10 cellular contexts compared by ENCODE assay signal in genomic region chr2:6864251-6864758, GRCh38. TPM values are rescaled to one million over a fixed set of nuclear protein-coding genes. Genes with fewer than 3 reads are reported as not detected.
DNase-seq lines count a peak whose midpoint lies in the region; ATAC-seq and TF ChIP-seq lines count a peak whose summit lies in the region.
"Had no signal": no experiment of that assay in that cellular context is flagged by ENCODE, and none has a peak within 500 bp of the region (broad histone marks: within the 10 kb centered on the region; RNA-seq: fewer than 3 reads in every experiment).

No MANE protein-coding gene starts in this region.

- peak overlapping the region; percentile 74 for H3K4me3 Mint-ChIP-seq in activated T-helper 2 cell treated with anti-CD3 and anti-CD28 coated beads, Interferon-gamma antibody, Interleukin-2, Interleukin-4, amounts not matched to agents 10 μg/mL and 5 μg/mL and 100 μg/mL, durations not matched to agents 14 hours and 24 hours and 36 hours (ENCODE audit: low read depth)
- H3K4me3 Mint-ChIP-seq in HFFc6: no peak overlapping the region

- H3K36me3 ChIP-seq in left ventricle myocardium inferior: peaks cover 28% of the 10 kb centered on the region
- H3K36me3 ChIP-seq in upper lobe of right lung: peaks cover 8% of the 10 kb centered on the region
- H3K36me3 ChIP-seq in tibial artery: peaks cover 5 to 17% (median 12%) of the 10 kb centered on the region in 3 donors

- H3K36me3 Mint-ChIP-seq in activated T-helper 2 cell treated with anti-CD3 and anti-CD28 coated beads, Interferon-gamma antibody, Interleukin-2, Interleukin-4, amounts not matched to agents 10 μg/mL and 5 μg/mL and 100 μg/mL, durations not matched to agents 14 hours and 24 hours and 36 hours (ENCODE audit: low read depth): peaks cover 52% of the 10 kb centered on the region
- H3K36me3 Mint-ChIP-seq in HFFc6 (ENCODE audit: low read depth): peaks cover 4% of the 10 kb centered on the region; the same call in 1 of the 2 replicates

- H3K27ac ChIP-seq in left ventricle myocardium inferior (replicated peaks) (peak overlapping the region; percentile 94), upper lobe of right lung (no peak overlapping the region), tibial artery (no peak overlapping the region)
- H3K27ac ChIP-seq: KMS-11 had no signal

- intact Hi-C loops in left ventricle myocardium inferior (cut with micrococcal nuclease): no loop called here
- intact Hi-C loops in left ventricle myocardium superior (cut with micrococcal nuclease): no loop called here
- intact Hi-C loops in activated T-helper 2 cell treated with anti-CD3 and anti-CD28 coated beads, Interferon-gamma antibody, Interleukin-2, Interleukin-4, amounts not matched to agents 10 μg/mL and 5 μg/mL and 100 μg/mL, durations not matched to agents 14 hours and 24 hours and 36 hours (cut with micrococcal nuclease): no loop called here
- intact Hi-C loops in upper lobe of right lung (cut with DNase I): no loop called here
- intact Hi-C loops in tibial artery (cut with DNase I; ENCODE audit: low total_unique reads): no loop called here

- H3K9me3 ChIP-seq in left ventricle myocardium inferior (replicated peaks) (peaks cover 5% of the 10 kb centered on the region), mononuclear cell (ENCODE audit: low read depth, low read length) (peaks cover 10% of the 10 kb centered on the region), upper lobe of right lung (no peaks in the 10 kb centered on the region), tibial artery (peaks cover 0 to 4% (median 0%) of the 10 kb centered on the region in 3 donors)

- H3K4me1 Mint-ChIP-seq in activated T-helper 2 cell treated with anti-CD3 and anti-CD28 coated beads, Interferon-gamma antibody, Interleukin-2, Interleukin-4, amounts not matched to agents 10 μg/mL and 5 μg/mL and 100 μg/mL, durations not matched to agents 14 hours and 24 hours and 36 hours (ENCODE audit: low read depth): peaks cover 38% of the 10 kb centered on the region
- peaks cover 5% of the 10 kb centered on the region; the same call in 1 of the 2 replicates for H3K4me1 Mint-ChIP-seq in HFFc6 (ENCODE audit: low read depth)

- H3K4me1 ChIP-seq in left ventricle myocardium inferior (peaks cover 48% of the 10 kb centered on the region), mononuclear cell (ENCODE audit: insufficient read depth, low read length) (peaks cover 32% of the 10 kb centered on the region), upper lobe of right lung (peaks cover 21% of the 10 kb centered on the region), tibial artery (peaks cover 0 to 14% (median 9%) of the 10 kb centered on the region in 4 donors)

- TF ChIP-seq CTCF in left ventricle myocardium inferior (IDR thresholded peaks at IDR 0.05; ENCODE audit: borderline replicate concordance): no peak
- TF ChIP-seq CTCF in upper lobe of right lung (IDR thresholded peaks at IDR 0.05): no peak
- TF ChIP-seq CTCF in tibial artery (IDR thresholded peaks at IDR 0.05): no peak
- no peak for TF ChIP-seq CTCF in HFFc6 (IDR thresholded peaks at IDR 0.05)

- H3K27me3 ChIP-seq in left ventricle myocardium inferior (ENCODE audit: low read depth): no peaks in the 10 kb centered on the region
- no peaks in the 10 kb centered on the region for H3K27me3 ChIP-seq in mononuclear cell (ENCODE audit: insufficient read depth, low read length)
- H3K27me3 ChIP-seq in upper lobe of right lung: no peaks in the 10 kb centered on the region
- no peaks in the 10 kb centered on the region for H3K27me3 ChIP-seq in tibial artery

- H3K9me3 Mint-ChIP-seq in activated T-helper 2 cell treated with anti-CD3 and anti-CD28 coated beads, Interferon-gamma antibody, Interleukin-2, Interleukin-4, amounts not matched to agents 10 μg/mL and 5 μg/mL and 100 μg/mL, durations not matched to agents 14 hours and 24 hours and 36 hours: peaks cover 25% of the 10 kb centered on the region
- H3K9me3 Mint-ChIP-seq in HFFc6: peaks cover 41% of the 10 kb centered on the region

- no peaks in the 10 kb centered on the region for H3K27me3 Mint-ChIP-seq in activated T-helper 2 cell treated with anti-CD3 and anti-CD28 coated beads, Interferon-gamma antibody, Interleukin-2, Interleukin-4, amounts not matched to agents 10 μg/mL and 5 μg/mL and 100 μg/mL, durations not matched to agents 14 hours and 24 hours and 36 hours (ENCODE audit: low read depth)
- peaks cover 4% of the 10 kb centered on the region; the same call in 1 of the 2 replicates for H3K27me3 Mint-ChIP-seq in HFFc6 (ENCODE audit: insufficient read depth)

- DNase-seq in left ventricle myocardium inferior: no peak
- DNase-seq in left ventricle myocardium superior: no peak
- DNase-seq in activated T-helper 2 cell treated with anti-CD3 and anti-CD28 coated beads, Interferon-gamma antibody, Interleukin-2, Interleukin-4, amounts not matched to agents 10 μg/mL and 5 μg/mL and 100 μg/mL, durations not matched to agents 14 hours and 24 hours and 36 hours (ENCODE audit: low spot score): no peak
- no peak for DNase-seq in upper lobe of right lung
- no peak for DNase-seq in stimulated activated CD4-positive, alpha-beta T cell treated with anti-CD3 and anti-CD28 coated beads, Interleukin-2, amount 100 ng/mL, for 24 hours
- DNase-seq in tibial artery: no peak
- no peak for DNase-seq in HFFc6
- DNase-seq: NCI-H524 treated with DMSO at 0.1 percent for 48 hours had no signal

- H3K27ac Mint-ChIP-seq in activated T-helper 2 cell treated with anti-CD3 and anti-CD28 coated beads, Interferon-gamma antibody, Interleukin-2, Interleukin-4, amounts not matched to agents 10 μg/mL and 5 μg/mL and 100 μg/mL, durations not matched to agents 14 hours and 24 hours and 36 hours: peak overlapping the region; percentile 60
- H3K27ac Mint-ChIP-seq in HFFc6: no peak overlapping the region

- ATAC-seq in left ventricle myocardium superior (no peak), upper lobe of right lung (no peak)

- H3K4me3 ChIP-seq in left ventricle myocardium inferior (peak overlapping the region; percentile 87), mononuclear cell (ENCODE audit: low read length) (peak overlapping the region; percentile 64), upper lobe of right lung (peak overlapping the region; percentile 86), tibial artery (peak overlapping the region in 1 of 2 donors; percentile 69)

RNA-seq across cellular contexts. Expression of gene CMPK2, which starts 1.4 kb away (rescaled TPM):
- total RNA-seq in left ventricle myocardium inferior: 3.2 TPM
- total RNA-seq in left ventricle myocardium superior: 3.9 TPM
- total RNA-seq in activated T-helper 2 cell treated with anti-CD3 and anti-CD28 coated beads, Interferon-gamma antibody, Interleukin-2, Interleukin-4, amounts not matched to agents 10 μg/mL and 5 μg/mL and 100 μg/mL, durations not matched to agents 14 hours and 24 hours and 36 hours: 2.8 and 2.9 TPM in 2 replicates
- total RNA-seq in mononuclear cell: 12.8 TPM
- 23.2 TPM for total RNA-seq in upper lobe of right lung
- not detected for total RNA-seq in HFFc6 (2021; fragmentation: NEBNext Ultra II Directional; extraction: Animal tissue kit (Norgen Biotek cat#: 25700))

RNA-seq across cellular contexts. Expression of gene RSAD2, which starts 13.3 kb away (rescaled TPM):
- total RNA-seq in left ventricle myocardium inferior (2.4 TPM), left ventricle myocardium superior (4.8 TPM), mononuclear cell (6.8 TPM), upper lobe of right lung (25.7 TPM)
- total RNA-seq in activated T-helper 2 cell treated with anti-CD3 and anti-CD28 coated beads, Interferon-gamma antibody, Interleukin-2, Interleukin-4, amounts not matched to agents 10 μg/mL and 5 μg/mL and 100 μg/mL, durations not matched to agents 14 hours and 24 hours and 36 hours: 2.0 and 2.2 TPM in 2 replicates
- total RNA-seq in HFFc6 (2021; fragmentation: NEBNext Ultra II Directional; extraction: Animal tissue kit (Norgen Biotek cat#: 25700)): not detected

RNA-seq across cellular contexts. Expression of gene RNF144A, which starts 52.9 kb away (rescaled TPM):
- total RNA-seq in left ventricle myocardium inferior (17.9 TPM), left ventricle myocardium superior (15.6 TPM), mononuclear cell (22.8 TPM), upper lobe of right lung (16.0 TPM)
- total RNA-seq in activated T-helper 2 cell treated with anti-CD3 and anti-CD28 coated beads, Interferon-gamma antibody, Interleukin-2, Interleukin-4, amounts not matched to agents 10 μg/mL and 5 μg/mL and 100 μg/mL, durations not matched to agents 14 hours and 24 hours and 36 hours: 19.9 and 20.0 TPM in 2 replicates
- total RNA-seq in HFFc6 (2021; fragmentation: NEBNext Ultra II Directional; extraction: Animal tissue kit (Norgen Biotek cat#: 25700)): not detected

Comparison
In these comparisons a context has a peak if more than half of its experiments do, and no peak if none do; other contexts are left out.
1. RNA of gene RNF144A, which starts 52.9 kb away (total RNA-seq): 22.8 TPM in mononuclear cell (single experiment), 19.9 to 20.0 TPM in activated T-helper 2 cell treated with anti-CD3 and anti-CD28 coated beads, Interferon-gamma antibody, Interleukin-2, Interleukin-4, amounts not matched to agents 10 μg/mL and 5 μg/mL and 100 μg/mL, durations not matched to agents 14 hours and 24 hours and 36 hours, 17.9 TPM in left ventricle myocardium inferior (single experiment), 16.0 TPM in upper lobe of right lung (single experiment) and 15.6 TPM in left ventricle myocardium superior (single experiment); not detected in HFFc6; every median in the first group is over 10 times any median in the second.